ENCODE assay signal across 23 cellular contexts in genomic region chr3:74409066-74409465, GRCh38.
"Had no signal": no experiment of that assay in that cellular context is flagged by ENCODE, and none has a peak within 500 bp of the region (broad histone marks: within the 10 kb centered on the region; RNA-seq: fewer than 3 reads in every experiment).

No MANE protein-coding gene starts in this region.

- H3K27me3 Mint-ChIP-seq: dendritic cell treated with granulocyte-macrophage colony-stimulating factor and Interleukin-4, amounts not matched to agents 40 ng/mL and 50 ng/mL, for 4 days; naive thymus-derived CD8-positive, alpha-beta T cell; stimulated activated memory B cell treated with anti-CD40 and anti-IgM and Interleukin-4, amounts not matched to agents 10 μg/mL and 1 μg/mL and 100 μg/mL, for 72 hours; stimulated activated naive CD8-positive, alpha-beta T cell treated with anti-CD3 and anti-CD28 coated beads, Interleukin-15, Interleukin-2, amounts not matched to agents 100 ng/mL and 50 ng/mL, for 24 hours had no signal

- H3K27ac Mint-ChIP-seq: dendritic cell treated with granulocyte-macrophage colony-stimulating factor and Interleukin-4, amounts not matched to agents 40 ng/mL and 50 ng/mL, for 4 days; immature natural killer cell; naive thymus-derived CD8-positive, alpha-beta T cell; nephron progenitor cell; stimulated activated memory B cell treated with anti-CD40 and anti-IgM and Interleukin-4, amounts not matched to agents 10 μg/mL and 1 μg/mL and 100 μg/mL, for 72 hours; stimulated activated naive CD8-positive, alpha-beta T cell treated with anti-CD3 and anti-CD28 coated beads, Interleukin-15, Interleukin-2, amounts not matched to agents 100 ng/mL and 50 ng/mL, for 24 hours had no signal

- H3K4me3 ChIP-seq: colonic mucosa, left lung, prostate gland, skin epidermis, spleen, thoracic aorta, tibial nerve, upper lobe of left lung had no signal

- H3K9me3 ChIP-seq: colonic mucosa, left lung, prostate gland, tibial nerve, upper lobe of left lung had no signal

- H3K27me3 ChIP-seq: colonic mucosa, left lung, spleen, tibial nerve, upper lobe of left lung had no signal

- H3K4me3 Mint-ChIP-seq: dendritic cell treated with granulocyte-macrophage colony-stimulating factor and Interleukin-4, amounts not matched to agents 40 ng/mL and 50 ng/mL, for 4 days; immature natural killer cell; naive thymus-derived CD8-positive, alpha-beta T cell; nephron progenitor cell; stimulated activated memory B cell treated with anti-CD40 and anti-IgM and Interleukin-4, amounts not matched to agents 10 μg/mL and 1 μg/mL and 100 μg/mL, for 72 hours; stimulated activated naive CD8-positive, alpha-beta T cell treated with anti-CD3 and anti-CD28 coated beads, Interleukin-15, Interleukin-2, amounts not matched to agents 100 ng/mL and 50 ng/mL, for 24 hours had no signal

- ATAC-seq: left cardiac atrium; left lung; naive thymus-derived CD8-positive, alpha-beta T cell; right cardiac atrium; stimulated activated memory B cell treated with anti-CD40 and anti-IgM and Interleukin-4, amounts not matched to agents 10 μg/mL and 1 μg/mL and 100 μg/mL, for 72 hours had no signal

- H3K4me1 Mint-ChIP-seq: immature natural killer cell; naive thymus-derived CD8-positive, alpha-beta T cell; nephron progenitor cell; stimulated activated memory B cell treated with anti-CD40 and anti-IgM and Interleukin-4, amounts not matched to agents 10 μg/mL and 1 μg/mL and 100 μg/mL, for 72 hours had no signal

- DNase-seq: colonic mucosa; effector CD8-positive, alpha-beta T cell; hypothalamus; immature natural killer cell; islet precursor cell; left cardiac atrium; left lung; mesendoderm; midbrain; naive thymus-derived CD8-positive, alpha-beta T cell; nephron progenitor cell; nucleus accumbens; right cardiac atrium; spleen; stimulated activated CD4-positive, alpha-beta T cell treated with anti-CD3 and anti-CD28 coated beads, Interleukin-4, amount 100 ng/mL, for 4 hours; upper lobe of left lung had no signal

- H3K36me3 Mint-ChIP-seq: immature natural killer cell; stimulated activated memory B cell treated with anti-CD40 and anti-IgM and Interleukin-4, amounts not matched to agents 10 μg/mL and 1 μg/mL and 100 μg/mL, for 72 hours had no signal

- H3K9me3 Mint-ChIP-seq: dendritic cell treated with granulocyte-macrophage colony-stimulating factor and Interleukin-4, amounts not matched to agents 40 ng/mL and 50 ng/mL, for 4 days; nephron progenitor cell had no signal

- H3K4me1 ChIP-seq: colonic mucosa, left lung, prostate gland, spleen, tibial nerve, upper lobe of left lung had no signal

- H3K36me3 ChIP-seq: colonic mucosa, left lung, prostate gland, spleen, thoracic aorta, tibial nerve, upper lobe of left lung had no signal

- H3K27ac ChIP-seq: colonic mucosa, left lung, prostate gland, skin epidermis, spleen, thoracic aorta, tibial nerve, upper lobe of left lung had no signal
